27 cellular contexts compared by ENCODE assay signal in the genomic region with DNA sequence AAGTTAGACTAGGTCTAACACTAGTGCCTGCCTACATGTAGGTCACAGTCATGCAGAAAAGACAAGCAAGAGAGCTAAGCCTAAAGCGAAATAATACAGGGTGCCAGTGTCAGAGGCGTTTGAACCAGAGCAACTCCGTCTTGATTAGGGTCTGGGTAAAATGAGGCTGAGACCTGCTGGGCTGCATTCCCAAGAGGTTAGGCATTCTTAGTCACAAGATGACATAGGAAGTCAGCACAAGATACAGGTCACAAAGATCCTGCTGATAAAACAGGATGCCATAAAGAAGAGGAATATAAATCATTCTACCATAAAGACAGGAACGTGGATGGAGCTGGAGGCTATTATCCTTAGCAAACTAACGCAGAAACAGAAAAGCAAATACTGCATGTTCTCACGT.
DNase-seq lines count a peak whose midpoint lies in the region; ATAC-seq and TF ChIP-seq lines count a peak whose summit lies in the region.
"Had no signal": no experiment of that assay in that cellular context is flagged by ENCODE, and none has a peak within 500 bp of the region (broad histone marks: within the 10 kb centered on the region; RNA-seq: fewer than 3 reads in every experiment).

No MANE protein-coding gene starts in this region.

- H3K27me3 Mint-ChIP-seq in endothelial cell (ENCODE audit: unreplicated experiment): no peaks in the 10 kb centered on the region
- no peaks in the 10 kb centered on the region for H3K27me3 Mint-ChIP-seq in nephron progenitor cell (ENCODE audit: low read depth, poor library complexity)
- no peaks in the 10 kb centered on the region for H3K27me3 Mint-ChIP-seq in glutamatergic neuron (ENCODE audit: unreplicated experiment)
- peaks cover 24 to 53% of the 10 kb centered on the region in 2 donors for H3K27me3 Mint-ChIP-seq in T-cell

- H3K27ac Mint-ChIP-seq in endothelial cell (ENCODE audit: unreplicated experiment) (no peak overlapping the region), nephron progenitor cell (no peak overlapping the region), glutamatergic neuron (ENCODE audit: unreplicated experiment) (no peak overlapping the region), T-cell (no peak overlapping the region)
- H3K27ac Mint-ChIP-seq: activated CD4-positive, alpha-beta T cell treated with anti-CD3 and anti-CD28 coated beads, Interleukin-2, amount 10 ng/mL, durations not matched to agents 7 days and 5 days; activated naive CD8-positive, alpha-beta T cell; naive thymus-derived CD4-positive, alpha-beta T cell; stimulated activated effector memory CD8-positive, alpha-beta T cell treated with anti-CD3 and anti-CD28 coated beads, Interleukin-12 subunit alpha, Interleukin-12 subunit beta, amount 100 ng/mL, for 72 hours; WTC11 had no signal

- peaks cover 26% of the 10 kb centered on the region for H3K4me1 Mint-ChIP-seq in endothelial cell (ENCODE audit: unreplicated experiment)
- peaks cover 44% of the 10 kb centered on the region for H3K4me1 Mint-ChIP-seq in nephron progenitor cell
- H3K4me1 Mint-ChIP-seq in glutamatergic neuron (ENCODE audit: low read depth, unreplicated experiment): peaks cover 1% of the 10 kb centered on the region
- no peaks in the 10 kb centered on the region for H3K4me1 Mint-ChIP-seq in T-cell
- H3K4me1 Mint-ChIP-seq: activated CD4-positive, alpha-beta T cell treated with anti-CD3 and anti-CD28 coated beads, Interleukin-2, amount 10 ng/mL, durations not matched to agents 7 days and 5 days; stimulated activated effector memory CD8-positive, alpha-beta T cell treated with anti-CD3 and anti-CD28 coated beads, Interleukin-12 subunit alpha, Interleukin-12 subunit beta, amount 100 ng/mL, for 72 hours had no signal

- no peak for TF ChIP-seq CTCF in endothelial cell (IDR thresholded peaks at IDR 0.05; ENCODE audit: unreplicated experiment)
- no peak for TF ChIP-seq CTCF in nephron progenitor cell (IDR thresholded peaks at IDR 0.05)
- TF ChIP-seq CTCF in glutamatergic neuron (IDR thresholded peaks at IDR 0.05; ENCODE audit: partially characterized antibody, unreplicated experiment): no peak

- CTCF ChIA-PET in HEK293T (lab: Yijun Ruan, JAX) (no interaction called here), T-cell (lab: Charles Lee) (no interaction called here)

- H3K36me3 Mint-ChIP-seq in endothelial cell (ENCODE audit: low read depth, unreplicated experiment) (peaks cover 8% of the 10 kb centered on the region), nephron progenitor cell (ENCODE audit: low read depth) (peaks cover 49% of the 10 kb centered on the region), glutamatergic neuron (ENCODE audit: unreplicated experiment) (no peaks in the 10 kb centered on the region), T-cell (no peaks in the 10 kb centered on the region)
- H3K36me3 Mint-ChIP-seq: activated naive CD8-positive, alpha-beta T cell; naive thymus-derived CD4-positive, alpha-beta T cell; stimulated activated effector memory CD8-positive, alpha-beta T cell treated with anti-CD3 and anti-CD28 coated beads, Interleukin-12 subunit alpha, Interleukin-12 subunit beta, amount 100 ng/mL, for 72 hours had no signal

- POLR2A ChIA-PET in HEK293T (lab: Yijun Ruan, JAX) (interaction anchor here (1.7 kb wide), 1 partner anchor 287 kb away, joined by 3 read pairs; no protein-coding TSS in a partner anchor), T-cell (lab: Charles Lee) (no interaction called here)

- DNase-seq in EL: peak; percentile 0
- no peak for DNase-seq in HEK293T (ENCODE audit: extremely low spot score)
- DNase-seq in endothelial cell (ENCODE audit: low spot score): no peak
- no peak for DNase-seq in nephron progenitor cell
- DNase-seq in amniotic stem cell (lab: John Stamatoyannopoulos, UW): no peak
- DNase-seq in glutamatergic neuron: no peak
- no peak for DNase-seq in T-cell
- DNase-seq: activated CD4-positive, alpha-beta T cell treated with anti-CD3 and anti-CD28 coated beads, Interleukin-2, amount 10 ng/mL, durations not matched to agents 7 days and 5 days; activated effector memory CD4-positive, alpha-beta T cell treated with anti-CD3 and anti-CD28 coated beads, Interleukin-2, amount 50 U/mL, for 16 hours; DMS53; GF-D8; left ventricle myocardium inferior; naive thymus-derived CD4-positive, alpha-beta T cell; NCI-H1105 treated with DMSO at 0.1 percent for 48 hours; NCI-H2029 treated with DMSO at 0.1 percent for 48 hours; NCI-H2227 treated with DMSO at 0.1 percent for 48 hours; NCI-H526 treated with DMSO at 0.1 percent for 48 hours; SJCRH30; stimulated activated CD4-positive, alpha-beta T cell treated with anti-CD3 and anti-CD28 coated beads, Interleukin-15, amount 100 ng/mL, for 24 hours; stimulated activated CD4-positive, alpha-beta T cell treated with anti-CD3 and anti-CD28 coated beads, Interleukin-4, amount 100 ng/mL, for 4 hours; SW 1271; T1000 had no signal

- H3K9me3 Mint-ChIP-seq in endothelial cell (ENCODE audit: unreplicated experiment) (no peaks in the 10 kb centered on the region), nephron progenitor cell (peaks cover 86% of the 10 kb centered on the region), glutamatergic neuron (ENCODE audit: unreplicated experiment) (no peaks in the 10 kb centered on the region), T-cell (no peaks in the 10 kb centered on the region)
- H3K9me3 Mint-ChIP-seq: stimulated activated effector memory CD8-positive, alpha-beta T cell treated with anti-CD3 and anti-CD28 coated beads, Interleukin-12 subunit alpha, Interleukin-12 subunit beta, amount 100 ng/mL, for 72 hours had no signal

- H3K4me3 Mint-ChIP-seq in endothelial cell (ENCODE audit: unreplicated experiment): peak overlapping the region; percentile 37
- H3K4me3 Mint-ChIP-seq in nephron progenitor cell: peak overlapping the region; percentile 69
- H3K4me3 Mint-ChIP-seq in glutamatergic neuron (ENCODE audit: unreplicated experiment): no peak overlapping the region
- no peak overlapping the region for H3K4me3 Mint-ChIP-seq in T-cell
- H3K4me3 Mint-ChIP-seq: activated CD4-positive, alpha-beta T cell treated with anti-CD3 and anti-CD28 coated beads, Interleukin-2, amount 10 ng/mL, durations not matched to agents 7 days and 5 days; activated naive CD8-positive, alpha-beta T cell; naive thymus-derived CD4-positive, alpha-beta T cell; stimulated activated effector memory CD8-positive, alpha-beta T cell treated with anti-CD3 and anti-CD28 coated beads, Interleukin-12 subunit alpha, Interleukin-12 subunit beta, amount 100 ng/mL, for 72 hours had no signal

- ATAC-seq in T-cell (replicated peaks in 1 of 4) (no peak), HG03439 (IDR thresholded peaks at IDR 0.05; ENCODE audit: unreplicated experiment) (no peak)
- ATAC-seq: K562; naive thymus-derived CD4-positive, alpha-beta T cell; stimulated activated effector memory CD8-positive, alpha-beta T cell treated with anti-CD3 and anti-CD28 coated beads, Interleukin-12 subunit alpha, Interleukin-12 subunit beta, amount 100 ng/mL, for 72 hours had no signal

TF ChIP-seq in HEK293T, 16 proteins besides CTCF, POLR2A, EP300 and RAD21:
- TF ChIP-seq NFRKB (IDR thresholded peaks at IDR 0.05) (no peak), ARNT (IDR thresholded peaks at IDR 0.05) (peak; percentile 73; the same call in 1 of the 2 replicates)
- TF ChIP-seq, protein P1, sequence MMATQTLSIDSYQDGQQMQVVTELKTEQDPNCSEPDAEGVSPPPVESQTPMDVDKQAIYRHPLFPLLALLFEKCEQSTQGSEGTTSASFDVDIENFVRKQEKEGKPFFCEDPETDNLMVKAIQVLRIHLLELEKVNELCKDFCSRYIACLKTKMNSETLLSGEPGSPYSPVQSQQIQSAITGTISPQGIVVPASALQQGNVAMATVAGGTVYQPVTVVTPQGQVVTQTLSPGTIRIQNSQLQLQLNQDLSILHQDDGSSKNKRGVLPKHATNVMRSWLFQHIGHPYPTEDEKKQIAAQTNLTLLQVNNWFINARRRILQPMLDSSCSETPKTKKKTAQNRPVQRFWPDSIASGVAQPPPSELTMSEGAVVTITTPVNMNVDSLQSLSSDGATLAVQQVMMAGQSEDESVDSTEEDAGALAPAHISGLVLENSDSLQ (IDR thresholded peaks at IDR 0.05): peak; percentile 76

Comparison
In these comparisons a context has a peak if more than half of its experiments do, and no peak if none do; other contexts are left out.
1. H3K4me3 Mint-ChIP-seq: peak in endothelial cell (single experiment) and nephron progenitor cell (single experiment); none in glutamatergic neuron (single experiment) and T-cell (0 of 3).